10 cellular contexts compared by ENCODE assay signal in genomic region chr14:58141893-58142292, GRCh38. TPM values are rescaled to one million over a fixed set of nuclear protein-coding genes. Genes with fewer than 3 reads are reported as not detected.
"Had no signal": no experiment of that assay in that cellular context is flagged by ENCODE, and none has a peak within 500 bp of the region (broad histone marks: within the 10 kb centered on the region; RNA-seq: fewer than 3 reads in every experiment).

No MANE protein-coding gene starts in this region.

- H3K9ac ChIP-seq: GM23248, KMS-11 had no signal

- DNase-seq: GM23248, GOT3, H7, HFFc6, Karpas-422, KBM-7 had no signal

- H3K9me3 ChIP-seq: HAP-1 had no signal

- H3K4me2 ChIP-seq: KMS-11 had no signal

- H3K27ac ChIP-seq: GM23248, KMS-11 had no signal

- H2AFZ ChIP-seq: GM23248 had no signal

- ATAC-seq: HCT116 had no signal

- H3K4me1 ChIP-seq: HAP-1 had no signal

- H3K4me3 ChIP-seq: GM23248, HAP-1 had no signal

- H3K36me3 ChIP-seq: HAP-1 had no signal

RNA-seq across cellular contexts. Expression of gene ARMH4, which starts 10.1 kb away (rescaled TPM):
- total RNA-seq: HT-29 had no signal
